In the genomic region with DNA sequence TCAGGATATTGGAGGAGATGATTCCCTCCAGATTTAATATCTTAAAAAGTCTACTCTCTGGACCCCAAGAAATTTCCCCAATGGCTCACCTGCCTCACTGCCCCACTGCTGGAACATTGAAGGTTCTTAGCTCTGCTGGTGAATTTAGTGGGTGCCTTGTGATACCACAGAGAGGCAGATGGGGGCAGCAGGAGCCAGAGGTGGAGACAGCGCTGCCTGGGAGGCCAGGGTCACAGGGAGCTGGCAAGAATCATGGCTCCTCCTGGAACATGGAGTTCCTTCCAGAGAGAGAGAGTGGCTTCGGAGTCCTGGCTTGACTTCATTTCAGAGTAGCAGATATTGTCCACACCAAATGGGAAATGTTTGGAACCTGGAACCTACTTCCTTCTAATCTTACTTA, we compare ENCODE assay signal across 8 cellular contexts.
DNase-seq lines count a peak whose midpoint lies in the region; ATAC-seq and TF ChIP-seq lines count a peak whose summit lies in the region.

No MANE protein-coding gene starts in this region.

- no peaks in the 10 kb centered on the region for H3K36me3 ChIP-seq in ascending aorta

- no peak overlapping the region for H3K27ac ChIP-seq in ascending aorta

- peak; percentile 77 for ATAC-seq in GM19438 (IDR thresholded peaks at IDR 0.05; ENCODE audit: low read depth, unreplicated experiment)

- H3K4me3 ChIP-seq in ascending aorta, result no peak overlapping the region

- H3K9me3 Mint-ChIP-seq in progenitor cell of endocrine pancreas (ENCODE audit: low read depth), result peaks cover 3% of the 10 kb centered on the region

- no peaks in the 10 kb centered on the region for H3K27me3 Mint-ChIP-seq in progenitor cell of endocrine pancreas

- intact Hi-C loops in ascending aorta (cut with DNase I), result no loop called here

- H3K9me3 ChIP-seq in ascending aorta, result no peaks in the 10 kb centered on the region

- DNase-seq in DMS153 (lab: John Stamatoyannopoulos, UW), result peak; percentile 2
- peak; percentile 22 for DNase-seq in HuH-7 (ENCODE audit: low spot score)
- peak; percentile 44 for DNase-seq in activated CD4-positive, CD25-positive, alpha-beta regulatory T cell treated with anti-CD3 and anti-CD28 coated beads, Interleukin-2, amount 50 U/mL, for 72 hours
- peak; percentile 43 for DNase-seq in fibroblast of gingiva (ENCODE audit: low read depth)
- DNase-seq in progenitor cell of endocrine pancreas (ENCODE audit: low spot score, unreplicated experiment), result no peak
- no peak for DNase-seq in ascending aorta (ENCODE audit: low spot score in 2 of 2)
- no peak for DNase-seq in foreskin melanocyte

- H3K36me3 Mint-ChIP-seq in progenitor cell of endocrine pancreas (ENCODE audit: insufficient read depth), result no peaks in the 10 kb centered on the region

- H3K27me3 ChIP-seq in ascending aorta, result no peaks in the 10 kb centered on the region

- peaks cover 6% of the 10 kb centered on the region for H3K4me1 Mint-ChIP-seq in progenitor cell of endocrine pancreas (ENCODE audit: low read depth)

- no peaks in the 10 kb centered on the region for H3K4me1 ChIP-seq in ascending aorta

- no peak overlapping the region for H3K4me3 Mint-ChIP-seq in progenitor cell of endocrine pancreas (ENCODE audit: low read depth)

- no peak overlapping the region for H3K27ac Mint-ChIP-seq in progenitor cell of endocrine pancreas

- TF ChIP-seq CTCF in progenitor cell of endocrine pancreas (IDR thresholded peaks at IDR 0.05; ENCODE audit: unreplicated experiment) (peak; percentile 52), ascending aorta (IDR thresholded peaks at IDR 0.05) (no peak)

Comparison
In these comparisons a context has a peak if more than half of its experiments do, and no peak if none do; other contexts are left out.
1. DNase-seq: peak in DMS153 (single experiment), HuH-7 (single experiment), activated CD4-positive, CD25-positive, alpha-beta regulatory T cell treated with anti-CD3 and anti-CD28 coated beads, Interleukin-2, amount 50 U/mL, for 72 hours (single experiment) and fibroblast of gingiva (single experiment); none in progenitor cell of endocrine pancreas (single experiment), ascending aorta (0 of 2) and foreskin melanocyte (single experiment).